25 cellular contexts compared by ENCODE assay signal in genomic region chr12:110342157-110342556, GRCh38.
"Had no signal": no experiment of that assay in that cellular context is flagged by ENCODE, and none has a peak within 500 bp of the region (broad histone marks: within the 10 kb centered on the region; RNA-seq: fewer than 3 reads in every experiment).

No MANE protein-coding gene starts in this region.

- FAIRE-seq: islet of Langerhans had no signal

- H3K9me3 ChIP-seq: gastrocnemius medialis, sigmoid colon, testis had no signal

- H3K4me1 ChIP-seq: gastrocnemius medialis, testis had no signal

- H3K9ac ChIP-seq: parathyroid adenoma had no signal

- H3K4me2 ChIP-seq: smooth muscle cell had no signal

- H3K4me3 ChIP-seq: gastrocnemius medialis, sigmoid colon, smooth muscle cell, testis had no signal

- H3K27ac ChIP-seq: parathyroid adenoma, sigmoid colon, testis had no signal

- DNase-seq: activated CD4-positive, alpha-beta T cell treated with anti-CD3 and anti-CD28 coated beads for 4 hours; activated CD4-positive, alpha-beta T cell treated with anti-CD3 and anti-CD28 coated beads, Interleukin-2, amount 50 U/mL, for 48 hours; activated CD4-positive, CD25-positive, alpha-beta regulatory T cell; activated gamma-delta T cell; activated naive CD4-positive, alpha-beta T cell treated with anti-CD3 and anti-CD28 coated beads, Interleukin-2, amount 50 U/mL, for 16 hours; activated naive CD8-positive, alpha-beta T cell treated with anti-CD3 and anti-CD28 coated beads, Interleukin-2, amount 50 U/mL, for 24 hours; activated T-cell treated with anti-CD3 and anti-CD28 coated beads, Interleukin-2, amount 50 U/mL, for 72 hours; effector CD4-positive, alpha-beta T cell; gastrocnemius medialis; hypothalamus; left cardiac atrium; mesenchymal stem cell; nephron progenitor cell; sigmoid colon; stimulated activated CD4-positive, alpha-beta T cell treated with anti-CD3 and anti-CD28 coated beads, Interleukin-15, amount 100 ng/mL, for 24 hours; stimulated activated CD4-positive, alpha-beta T cell treated with anti-CD3 and anti-CD28 coated beads, Interleukin-2, amount 100 ng/mL, for 48 hours; stimulated activated CD8-positive, alpha-beta memory T cell treated with anti-CD3 and anti-CD28 coated beads, Interleukin-4, amount 100 ng/mL, for 48 hours; stimulated activated naive CD4-positive, alpha-beta T cell; T-helper 1 cell; T-helper 9 cell; testis had no signal

- ATAC-seq: activated naive CD8-positive, alpha-beta T cell treated with anti-CD3 and anti-CD28 coated beads, Interleukin-2, amount 50 U/mL, for 24 hours; activated T-cell treated with anti-CD3 and anti-CD28 coated beads, Interleukin-2, amount 50 U/mL, for 72 hours; esophagus mucosa; gastrocnemius medialis; left cardiac atrium had no signal

- H3K27me3 ChIP-seq: gastrocnemius medialis, sigmoid colon, testis had no signal

- H2AFZ ChIP-seq: parathyroid adenoma had no signal
